8 cellular contexts compared by ENCODE assay signal in the genomic region with DNA sequence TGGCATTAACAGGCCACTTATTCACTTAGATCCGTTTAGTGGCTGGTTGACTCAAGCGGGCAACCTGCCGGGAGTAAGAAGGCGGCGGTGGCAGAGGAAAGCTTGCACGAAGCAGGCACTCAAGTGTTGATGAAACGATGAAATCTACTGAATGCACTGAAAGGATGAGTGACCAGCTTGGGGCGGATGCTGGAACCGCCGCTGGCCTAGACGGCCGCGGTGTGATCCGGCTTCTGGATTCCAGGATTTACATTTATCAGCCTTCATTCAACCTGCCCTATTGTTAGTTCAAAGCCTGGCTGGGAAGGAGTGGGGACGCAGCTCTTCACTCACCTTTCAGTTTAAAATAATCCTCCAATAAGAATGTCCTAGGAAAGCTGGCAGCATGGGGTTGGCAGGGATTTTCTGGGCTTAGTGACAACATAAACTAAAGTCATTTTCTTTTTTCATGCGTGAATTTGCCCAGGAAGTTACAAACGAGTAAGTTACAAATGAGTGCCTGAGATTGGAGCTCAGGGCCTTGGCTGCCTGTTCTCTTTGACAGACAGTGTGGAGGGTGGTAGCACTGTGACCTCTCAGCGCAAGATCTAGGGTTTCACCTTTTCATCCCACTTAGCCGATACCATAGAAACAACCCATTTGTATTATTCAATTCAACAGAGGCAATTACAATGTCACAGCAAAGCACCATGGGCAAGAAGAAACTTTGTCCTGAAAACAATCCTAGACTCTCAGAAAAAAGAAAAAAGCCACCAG. TPM values are rescaled to one million over a fixed set of nuclear protein-coding genes. Genes with fewer than 3 reads are reported as not detected.
DNase-seq lines count a peak whose midpoint lies in the region; ATAC-seq and TF ChIP-seq lines count a peak whose summit lies in the region.

No MANE protein-coding gene starts in this region.

- TF ChIP-seq POLR2A in breast epithelium (IDR thresholded peaks at IDR 0.05) (no peak), prostate gland (IDR thresholded peaks at IDR 0.05) (no peak)

- peak; percentile 47 for DNase-seq in DMS53 treated with DMSO at 0.1 percent for 48 hours (lab: John Stamatoyannopoulos, UW; ENCODE audit: unreplicated experiment)
- peak; percentile 64 for DNase-seq in NCI-H2029 treated with DMSO at 0.1 percent for 48 hours (lab: John Stamatoyannopoulos, UW)
- DNase-seq in breast epithelium (ENCODE audit: low spot score in 2 of 2): no peak
- no peak for DNase-seq in left lobe of liver (ENCODE audit: low spot score)
- DNase-seq in prostate gland (ENCODE audit: low spot score): no peak
- no peak for DNase-seq in NCI-H748 (lab: John Stamatoyannopoulos, UW; ENCODE audit: unreplicated experiment)

- intact Hi-C loops in breast epithelium (cut with DNase I; ENCODE audit: low total_unique reads): no loop called here
- intact Hi-C loops in prostate gland (cut with DNase I): no loop called here

- no peaks in the 10 kb centered on the region for H3K27me3 ChIP-seq in breast epithelium
- no peaks in the 10 kb centered on the region for H3K27me3 ChIP-seq in prostate gland (replicated peaks; ENCODE audit: insufficient read depth)

- H3K36me3 ChIP-seq in breast epithelium (no peaks in the 10 kb centered on the region), prostate gland (no peaks in the 10 kb centered on the region)

- H3K9me3 ChIP-seq in breast epithelium: no peaks in the 10 kb centered on the region
- H3K9me3 ChIP-seq in prostate gland: no peaks in the 10 kb centered on the region

- H3K4me3 ChIP-seq in breast epithelium: peak overlapping the region; percentile 48 to 71 (median 69)
- peak overlapping the region in 1 of 2 donors; percentile 49 for H3K4me3 ChIP-seq in prostate gland

- H3K4me1 ChIP-seq in breast epithelium: no peaks in the 10 kb centered on the region
- no peaks in the 10 kb centered on the region for H3K4me1 ChIP-seq in prostate gland (replicated peaks)

- H3K27ac ChIP-seq in breast epithelium (peak overlapping the region; percentile 15 to 20), prostate gland (no peak overlapping the region)

- TF ChIP-seq CTCF in breast epithelium (IDR thresholded peaks at IDR 0.05): no peak
- TF ChIP-seq CTCF in prostate gland (IDR thresholded peaks at IDR 0.05): no peak

- 28% methylated on average over 19 of the region's 19 CpGs for WGBS in prostate gland

- peak; percentile 27 for ATAC-seq in left lobe of liver
- ATAC-seq in GM18873 (IDR thresholded peaks at IDR 0.05; ENCODE audit: low FRiP score, unreplicated experiment): no peak
- no peak for ATAC-seq in GM21576 (IDR thresholded peaks at IDR 0.05; ENCODE audit: unreplicated experiment)

RNA-seq across cellular contexts. Expression of a gene that starts 1.1 kb away (rescaled TPM):
- 1 to 10 TPM in 2 of 3 donors, not detected in 1; 2.0 to 3.4 TPM for total RNA-seq in breast epithelium
- total RNA-seq in left lobe of liver: 0.08 TPM
- total RNA-seq in prostate gland: 10 to 100 TPM in 1 of 2 donors, under 1 TPM in 1; 0.64 to 12.2 TPM

Comparison
In these comparisons a context has a peak if more than half of its experiments do, and no peak if none do; other contexts are left out.
1. DNase-seq: peak in DMS53 treated with DMSO at 0.1 percent for 48 hours (single experiment) and NCI-H2029 treated with DMSO at 0.1 percent for 48 hours (single experiment); none in breast epithelium (0 of 2), left lobe of liver (single experiment), prostate gland (single experiment) and NCI-H748 (single experiment).
2. H3K27ac ChIP-seq: peak in breast epithelium (2 of 2); none in prostate gland (0 of 2).